1 cellular context compared by ENCODE assay signal in genomic region chr1:36123357-36123756, GRCh38.
TF ChIP-seq lines count a peak whose summit lies in the region.

No MANE protein-coding gene starts in this region.

TF ChIP-seq in SK-N-SH treated with all-trans-retinoic acid at 6 μM for 48 hours, 23 proteins besides CTCF, POLR2A, EP300 and RAD21 (continued from another document):
- TF ChIP-seq CSRNP3 (CRISPR knock-in tag; IDR thresholded peaks at IDR 0.05) = no peak
- no peak for TF ChIP-seq GLIS3 (CRISPR knock-in tag; IDR thresholded peaks at IDR 0.05)
